ENCODE assay signal across 31 cellular contexts in the genomic region with DNA sequence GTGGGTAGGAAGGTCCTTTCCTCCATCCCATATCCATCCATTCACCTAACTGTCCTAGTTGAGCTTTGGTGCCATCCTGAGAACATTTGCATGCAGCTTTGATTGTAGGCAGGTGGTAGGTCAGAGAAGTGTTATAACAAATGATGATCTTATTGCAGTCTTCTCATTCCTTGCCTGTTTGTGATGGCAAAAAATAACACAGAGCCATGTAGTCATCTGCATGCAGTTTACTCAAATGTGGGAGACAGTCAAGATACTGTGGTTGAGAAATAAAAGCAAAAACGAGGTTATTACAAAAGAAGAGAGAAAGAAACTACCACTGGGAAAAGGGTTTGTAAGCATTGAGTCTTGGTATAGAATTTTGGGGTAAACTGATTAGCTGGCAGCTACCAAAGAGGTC.
"Had no signal": no experiment of that assay in that cellular context is flagged by ENCODE, and none has a peak within 500 bp of the region (broad histone marks: within the 10 kb centered on the region; RNA-seq: fewer than 3 reads in every experiment).

No MANE protein-coding gene starts in this region.

- H3K27me3 ChIP-seq: adrenal gland had no signal

- FAIRE-seq: astrocyte, TTC549 had no signal

- H3K36me3 ChIP-seq: WERI-Rb-1 had no signal

- H3K27ac ChIP-seq: WERI-Rb-1 had no signal

- H3K4me3 ChIP-seq: adrenal gland had no signal

- DNase-seq: activated CD4-positive, alpha-beta memory T cell treated with anti-CD3 and anti-CD28 coated beads, Interleukin-2, amount 10 ng/mL, durations not matched to agents 7 days and 5 days; activated CD4-positive, alpha-beta T cell treated with anti-CD3 and anti-CD28 coated beads for 1 hour; activated CD4-positive, alpha-beta T cell treated with anti-CD3 and anti-CD28 coated beads for 36 hours; activated CD4-positive, alpha-beta T cell treated with anti-CD3 and anti-CD28 coated beads for 48 hours; activated CD4-positive, alpha-beta T cell treated with anti-CD3 and anti-CD28 coated beads, Interleukin-2, amount 10 ng/mL, durations not matched to agents 7 days and 5 days; activated CD4-positive, alpha-beta T cell treated with anti-CD3 and anti-CD28 coated beads, Interleukin-2, amount 50 U/mL, for 48 hours; activated CD4-positive, CD25-positive, alpha-beta regulatory T cell; activated CD8-positive, alpha-beta memory T cell treated with anti-CD3 and anti-CD28 coated beads for 24 hours; activated CD8-positive, alpha-beta memory T cell treated with anti-CD3 and anti-CD28 coated beads, Interleukin-2, amount 10 ng/mL, durations not matched to agents 7 days and 5 days; activated CD8-positive, alpha-beta memory T cell treated with anti-CD3 and anti-CD28 coated beads, Interleukin-2, amount 50 U/mL, for 48 hours; activated CD8-positive, alpha-beta T cell treated with anti-CD3 and anti-CD28 coated beads, Interleukin-2, amount 10 ng/mL, durations not matched to agents 7 days and 5 days; activated effector memory CD4-positive, alpha-beta T cell treated with Interleukin-2 at 50 U/mL for 16 hours; activated gamma-delta T cell; activated naive CD4-positive, alpha-beta T cell treated with anti-CD3 and anti-CD28 coated beads, Interleukin-2, amount 10 ng/mL, durations not matched to agents 7 days and 5 days; activated naive CD4-positive, alpha-beta T cell treated with Interleukin-2 at 50 U/mL for 16 hours; activated naive CD8-positive, alpha-beta T cell treated with anti-CD3 and anti-CD28 coated beads, Interleukin-2, amount 10 ng/mL, durations not matched to agents 7 days and 5 days; activated naive CD8-positive, alpha-beta T cell treated with anti-CD3 and anti-CD28 coated beads, Interleukin-2, amount 50 U/mL, for 24 hours; activated T-cell treated with anti-CD3 and anti-CD28 coated beads, Interleukin-2, amount 50 U/mL, for 24 hours; activated T-cell treated with anti-CD3 and anti-CD28 coated beads, Interleukin-2, amount 50 U/mL, for 48 hours; adrenal gland; amniotic stem cell; aorta; central memory CD4-positive, alpha-beta T cell; T-helper 1 cell; T-helper 2 cell; T-helper 9 cell; WERI-Rb-1 had no signal

- ATAC-seq: activated CD4-positive, alpha-beta T cell treated with anti-CD3 and anti-CD28 coated beads for 36 hours; activated CD4-positive, CD25-positive, alpha-beta regulatory T cell treated with anti-CD3 and anti-CD28 coated beads, Interleukin-2, amount 50 U/mL, for 24 hours; activated CD8-positive, alpha-beta memory T cell treated with anti-CD3 and anti-CD28 coated beads, Interleukin-2, amount 10 ng/mL, durations not matched to agents 7 days and 5 days; activated CD8-positive, alpha-beta T cell treated with anti-CD3 and anti-CD28 coated beads, Interleukin-2, amount 10 ng/mL, durations not matched to agents 7 days and 5 days; activated naive CD8-positive, alpha-beta T cell treated with anti-CD3 and anti-CD28 coated beads, Interleukin-2, amount 50 U/mL, for 24 hours; WTC11 had no signal

- H3K9me3 ChIP-seq: adrenal gland had no signal
